Comparison of ENCODE assay signal across 1 cellular context in the genomic region with DNA sequence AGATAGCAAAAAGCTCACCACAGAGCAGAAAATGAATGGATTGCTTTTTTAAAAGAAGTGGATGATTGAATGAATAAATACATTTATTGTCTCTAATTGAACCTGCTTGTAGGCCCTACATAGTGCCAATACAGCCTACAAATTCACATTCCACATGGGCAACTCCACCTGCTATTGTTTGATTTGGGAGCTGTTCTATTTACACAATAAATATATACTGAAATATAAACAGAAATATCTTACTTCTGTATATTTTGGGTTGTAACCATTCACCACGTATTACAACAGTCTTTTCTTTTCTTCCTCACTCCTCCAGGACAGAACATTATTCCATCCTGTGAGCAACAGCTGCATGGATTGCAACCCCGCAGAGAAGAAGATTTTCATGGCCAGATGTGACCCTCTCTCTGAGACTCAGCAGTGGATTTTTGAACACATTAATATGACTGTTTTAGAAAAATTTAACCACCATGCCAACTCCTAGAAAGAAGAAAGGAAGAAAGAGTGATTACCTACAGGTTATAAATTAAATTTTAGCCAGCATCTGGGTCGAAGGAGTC.
TF ChIP-seq lines count a peak whose summit lies in the region.

No MANE protein-coding gene starts in this region.

TF ChIP-seq in K562, 482 proteins besides CTCF, POLR2A, EP300 and RAD21 (continued from another document):
- TF ChIP-seq LEF1 (IDR thresholded peaks at IDR 0.05) (no peak), NCOA1 (IDR thresholded peaks at IDR 0.05; ENCODE audit: low read depth) (no peak), ZNF707 (CRISPR knock-in tag; conservative IDR thresholded peaks at IDR 0.05) (no peak), ERF (CRISPR knock-in tag; IDR thresholded peaks at IDR 0.05) (no peak), ZNF253 (CRISPR knock-in tag; conservative IDR thresholded peaks at IDR 0.05) (no peak), BCOR (IDR thresholded peaks at IDR 0.05) (no peak), MEF2D (tag; conservative IDR thresholded peaks at IDR 0.05; ENCODE audit: low read depth) (no peak), ZNF717 (CRISPR knock-in tag; IDR thresholded peaks at IDR 0.05) (no peak)
- TF ChIP-seq, protein P1, sequence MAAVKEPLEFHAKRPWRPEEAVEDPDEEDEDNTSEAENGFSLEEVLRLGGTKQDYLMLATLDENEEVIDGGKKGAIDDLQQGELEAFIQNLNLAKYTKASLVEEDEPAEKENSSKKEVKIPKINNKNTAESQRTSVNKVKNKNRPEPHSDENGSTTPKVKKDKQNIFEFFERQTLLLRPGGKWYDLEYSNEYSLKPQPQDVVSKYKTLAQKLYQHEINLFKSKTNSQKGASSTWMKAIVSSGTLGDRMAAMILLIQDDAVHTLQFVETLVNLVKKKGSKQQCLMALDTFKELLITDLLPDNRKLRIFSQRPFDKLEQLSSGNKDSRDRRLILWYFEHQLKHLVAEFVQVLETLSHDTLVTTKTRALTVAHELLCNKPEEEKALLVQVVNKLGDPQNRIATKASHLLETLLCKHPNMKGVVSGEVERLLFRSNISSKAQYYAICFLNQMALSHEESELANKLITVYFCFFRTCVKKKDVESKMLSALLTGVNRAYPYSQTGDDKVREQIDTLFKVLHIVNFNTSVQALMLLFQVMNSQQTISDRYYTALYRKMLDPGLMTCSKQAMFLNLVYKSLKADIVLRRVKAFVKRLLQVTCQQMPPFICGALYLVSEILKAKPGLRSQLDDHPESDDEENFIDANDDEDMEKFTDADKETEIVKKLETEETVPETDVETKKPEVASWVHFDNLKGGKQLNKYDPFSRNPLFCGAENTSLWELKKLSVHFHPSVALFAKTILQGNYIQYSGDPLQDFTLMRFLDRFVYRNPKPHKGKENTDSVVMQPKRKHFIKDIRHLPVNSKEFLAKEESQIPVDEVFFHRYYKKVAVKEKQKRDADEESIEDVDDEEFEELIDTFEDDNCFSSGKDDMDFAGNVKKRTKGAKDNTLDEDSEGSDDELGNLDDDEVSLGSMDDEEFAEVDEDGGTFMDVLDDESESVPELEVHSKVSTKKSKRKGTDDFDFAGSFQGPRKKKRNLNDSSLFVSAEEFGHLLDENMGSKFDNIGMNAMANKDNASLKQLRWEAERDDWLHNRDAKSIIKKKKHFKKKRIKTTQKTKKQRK (IDR thresholded peaks at IDR 0.05; ENCODE audit: borderline replicate concordance, low read depth, low read length): no peak
